In the genomic region with DNA sequence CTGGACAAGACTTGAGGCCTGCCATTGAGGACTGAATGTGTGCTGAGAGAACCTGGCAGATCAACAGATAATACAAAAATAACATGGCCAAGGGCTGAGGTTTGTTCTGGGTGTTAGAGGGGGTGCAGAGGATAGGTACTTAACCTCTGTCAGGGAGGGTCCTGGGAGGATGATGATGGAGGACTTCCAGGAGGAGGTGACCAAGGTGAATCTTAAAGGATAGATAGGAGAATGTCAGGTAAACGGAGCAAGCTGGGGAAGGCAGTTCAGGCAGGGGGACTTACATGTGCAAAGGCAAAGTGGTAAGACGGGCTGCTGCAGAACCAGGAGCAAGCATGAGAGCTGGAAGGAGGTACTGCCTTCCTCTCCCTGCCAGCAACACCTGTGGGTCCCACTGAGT, we compare ENCODE assay signal across 17 cellular contexts.
"Had no signal": no experiment of that assay in that cellular context is flagged by ENCODE, and none has a peak within 500 bp of the region (broad histone marks: within the 10 kb centered on the region; RNA-seq: fewer than 3 reads in every experiment).

No MANE protein-coding gene starts in this region.

- H3K4me1 ChIP-seq: foreskin keratinocyte, pancreas had no signal

- H3K27me3 Mint-ChIP-seq: activated CD4-positive, alpha-beta T cell treated with anti-CD3 and anti-CD28 coated beads, Interleukin-2, amount 10 ng/mL, durations not matched to agents 24 days and 14 days; stimulated activated naive CD8-positive, alpha-beta T cell treated with anti-CD3 and anti-CD28 coated beads, Interleukin-15, amount 100 ng/mL, for 72 hours had no signal

- H3K9me3 Mint-ChIP-seq: activated CD4-positive, alpha-beta T cell treated with anti-CD3 and anti-CD28 coated beads, Interleukin-2, amount 10 ng/mL, durations not matched to agents 24 days and 14 days; neural crest cell; stimulated activated naive CD8-positive, alpha-beta T cell treated with anti-CD3 and anti-CD28 coated beads, Interleukin-15, amount 100 ng/mL, for 72 hours had no signal

- H3K4me3 ChIP-seq: pancreas, sigmoid colon, spleen, thoracic aorta had no signal

- H3K27me3 ChIP-seq: foreskin keratinocyte, pancreas, sigmoid colon, spleen had no signal

- H3K9me3 ChIP-seq: pancreas, sigmoid colon, spleen, thoracic aorta had no signal

- H3K4me1 Mint-ChIP-seq: stimulated activated naive CD8-positive, alpha-beta T cell treated with anti-CD3 and anti-CD28 coated beads, Interleukin-15, amount 100 ng/mL, for 72 hours had no signal

- DNase-seq: activated CD4-positive, alpha-beta T cell treated with anti-CD3 and anti-CD28 coated beads, Interleukin-2, amount 10 ng/mL, durations not matched to agents 24 days and 14 days; activated CD8-positive, alpha-beta memory T cell treated with anti-CD3 and anti-CD28 coated beads for 24 hours; activated naive CD4-positive, alpha-beta T cell treated with anti-CD3 and anti-CD28 coated beads, Interleukin-2, amount 50 U/mL, for 16 hours; amniotic stem cell; central memory CD4-positive, alpha-beta T cell; cortex of kidney; effector CD4-positive, alpha-beta T cell; foreskin keratinocyte; head of caudate nucleus; mesendoderm; pancreas; sigmoid colon; spleen; stimulated activated naive CD8-positive, alpha-beta T cell treated with anti-CD3 and anti-CD28 coated beads, Interleukin-15, amount 100 ng/mL, for 72 hours; T-helper 2 cell had no signal

- H3K27ac Mint-ChIP-seq: activated CD4-positive, alpha-beta T cell treated with anti-CD3 and anti-CD28 coated beads, Interleukin-2, amount 10 ng/mL, durations not matched to agents 24 days and 14 days; stimulated activated naive CD8-positive, alpha-beta T cell treated with anti-CD3 and anti-CD28 coated beads, Interleukin-15, amount 100 ng/mL, for 72 hours had no signal

- H3K27ac ChIP-seq: foreskin keratinocyte, pancreas, thoracic aorta had no signal

- ATAC-seq: foreskin keratinocyte; pancreas; stimulated activated naive CD8-positive, alpha-beta T cell treated with anti-CD3 and anti-CD28 coated beads, Interleukin-15, amount 100 ng/mL, for 72 hours had no signal

- H3K4me3 Mint-ChIP-seq: activated CD4-positive, alpha-beta T cell treated with anti-CD3 and anti-CD28 coated beads, Interleukin-2, amount 10 ng/mL, durations not matched to agents 24 days and 14 days; neural crest cell; stimulated activated naive CD8-positive, alpha-beta T cell treated with anti-CD3 and anti-CD28 coated beads, Interleukin-15, amount 100 ng/mL, for 72 hours had no signal
